9 cellular contexts compared by ENCODE assay signal in the genomic region with DNA sequence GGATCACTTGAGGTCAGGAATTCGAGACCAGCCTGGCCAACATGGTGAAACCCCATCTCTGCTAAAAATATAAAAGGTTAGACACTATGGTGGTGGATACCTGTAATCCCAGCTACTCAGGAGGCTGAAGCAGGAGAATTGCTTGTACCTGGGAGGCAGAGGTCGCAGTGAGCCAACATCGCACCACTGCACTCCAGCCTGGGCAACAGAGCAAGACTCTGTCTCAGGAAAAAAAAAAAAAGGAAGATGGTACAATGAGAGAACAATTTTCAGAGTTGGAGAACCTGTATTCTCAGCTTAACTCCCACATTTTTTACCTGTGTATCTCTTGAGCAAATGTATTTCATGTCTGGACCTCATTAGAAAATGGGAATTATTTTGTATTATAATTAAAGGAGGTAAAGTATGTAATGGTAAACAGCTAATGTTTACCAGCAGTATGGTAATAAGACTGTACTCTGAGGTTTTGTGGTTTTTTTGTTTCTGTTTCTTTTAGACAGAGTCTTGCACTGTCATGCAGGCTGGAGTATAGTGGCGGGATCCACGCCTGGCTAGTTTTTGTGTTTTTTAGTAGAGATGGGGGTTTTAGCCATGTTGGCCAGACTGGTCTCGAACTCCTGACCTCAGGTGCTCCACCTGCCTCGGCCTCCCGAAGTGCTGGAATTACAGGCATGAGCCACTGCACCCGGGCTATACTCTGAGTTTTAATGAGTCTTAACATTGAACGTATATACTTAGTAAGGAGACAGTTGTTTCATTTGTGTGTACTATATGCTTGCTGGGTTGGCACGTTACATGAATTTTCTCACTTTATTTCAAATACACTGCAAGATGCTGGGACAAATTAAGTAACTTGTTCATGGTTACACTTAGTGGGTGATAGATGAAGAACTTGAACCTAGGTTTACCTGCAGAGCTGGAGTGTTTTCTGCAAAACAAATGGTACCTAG. TPM values are rescaled to one million over a fixed set of nuclear protein-coding genes. Genes with fewer than 3 reads are reported as not detected.
DNase-seq lines count a peak whose midpoint lies in the region; ATAC-seq and TF ChIP-seq lines count a peak whose summit lies in the region.
"Had no signal": no experiment of that assay in that cellular context is flagged by ENCODE, and none has a peak within 500 bp of the region (broad histone marks: within the 10 kb centered on the region; RNA-seq: fewer than 3 reads in every experiment).

No MANE protein-coding gene starts in this region.

- peak overlapping the region; percentile 23 to 45 for H3K4me3 Mint-ChIP-seq in activated T-cell treated with anti-CD3 and anti-CD28 coated beads, Interleukin-2, amount 50 U/mL, for 72 hours
- peak overlapping the region; percentile 71 for H3K4me3 Mint-ChIP-seq in T-helper 2 cell treated with Interferon-gamma antibody and Interleukin-4, amounts not matched to agents 5 μg/mL and 100 μg/mL, for 36 hours
- peak overlapping the region in 1 of 2 donors; percentile 2 for H3K4me3 Mint-ChIP-seq in stimulated activated naive CD8-positive, alpha-beta T cell treated with anti-CD3 and anti-CD28 coated beads, Interleukin-15, amount 100 ng/mL, for 72 hours

- H3K9me3 ChIP-seq in prostate gland = no peaks in the 10 kb centered on the region

- H3K4me3 ChIP-seq in prostate gland = no peak overlapping the region

- peaks cover 5 to 22% of the 10 kb centered on the region in 2 donors for H3K36me3 Mint-ChIP-seq in activated T-cell treated with anti-CD3 and anti-CD28 coated beads, Interleukin-2, amount 50 U/mL, for 72 hours (ENCODE audit: insufficient read depth in 2 of 2)
- peaks cover 46% of the 10 kb centered on the region for H3K36me3 Mint-ChIP-seq in T-helper 2 cell treated with Interferon-gamma antibody and Interleukin-4, amounts not matched to agents 5 μg/mL and 100 μg/mL, for 36 hours (ENCODE audit: low read depth)

- H3K36me3 ChIP-seq in prostate gland = no peaks in the 10 kb centered on the region

- no peaks in the 10 kb centered on the region for H3K9me3 Mint-ChIP-seq in activated T-cell treated with anti-CD3 and anti-CD28 coated beads, Interleukin-2, amount 50 U/mL, for 72 hours
- no peaks in the 10 kb centered on the region for H3K9me3 Mint-ChIP-seq in T-helper 2 cell treated with Interferon-gamma antibody and Interleukin-4, amounts not matched to agents 5 μg/mL and 100 μg/mL, for 36 hours
- H3K9me3 Mint-ChIP-seq in stimulated activated naive CD8-positive, alpha-beta T cell treated with anti-CD3 and anti-CD28 coated beads, Interleukin-15, amount 100 ng/mL, for 72 hours = no peaks in the 10 kb centered on the region

- H3K27ac Mint-ChIP-seq in activated T-cell treated with anti-CD3 and anti-CD28 coated beads, Interleukin-2, amount 50 U/mL, for 72 hours = peak overlapping the region; percentile 20
- peak overlapping the region; percentile 83 for H3K27ac Mint-ChIP-seq in T-helper 2 cell treated with Interferon-gamma antibody and Interleukin-4, amounts not matched to agents 5 μg/mL and 100 μg/mL, for 36 hours
- peak overlapping the region in 1 of 2 donors; percentile 71 for H3K27ac Mint-ChIP-seq in stimulated activated naive CD8-positive, alpha-beta T cell treated with anti-CD3 and anti-CD28 coated beads, Interleukin-15, amount 100 ng/mL, for 72 hours

- TF ChIP-seq POLR2A in prostate gland (IDR thresholded peaks at IDR 0.05) = no peak

- H3K4me1 Mint-ChIP-seq in activated T-cell treated with anti-CD3 and anti-CD28 coated beads, Interleukin-2, amount 50 U/mL, for 72 hours (ENCODE audit: low read depth) = peaks cover 86% of the 10 kb centered on the region
- H3K4me1 Mint-ChIP-seq in T-helper 2 cell treated with Interferon-gamma antibody and Interleukin-4, amounts not matched to agents 5 μg/mL and 100 μg/mL, for 36 hours (ENCODE audit: low read depth) = peaks cover 64% of the 10 kb centered on the region
- H3K4me1 Mint-ChIP-seq in stimulated activated naive CD8-positive, alpha-beta T cell treated with anti-CD3 and anti-CD28 coated beads, Interleukin-15, amount 100 ng/mL, for 72 hours = peaks cover 73% of the 10 kb centered on the region

- intact Hi-C loops in prostate gland (cut with DNase I) = no loop called here

- no peak for DNase-seq in activated T-cell treated with anti-CD3 and anti-CD28 coated beads, Interleukin-2, amount 50 U/mL, for 72 hours
- DNase-seq in activated T-cell treated with anti-CD3 and anti-CD28 coated beads, Interleukin-2, amount 50 U/mL, for 48 hours = no peak
- DNase-seq in T-helper 2 cell treated with Interferon-gamma antibody and Interleukin-4, amounts not matched to agents 5 μg/mL and 100 μg/mL, for 36 hours (ENCODE audit: low spot score) = no peak
- DNase-seq in stimulated activated naive CD8-positive, alpha-beta T cell treated with anti-CD3 and anti-CD28 coated beads, Interleukin-15, amount 100 ng/mL, for 72 hours = no peak
- no peak for DNase-seq in prostate gland (ENCODE audit: low spot score)
- DNase-seq in NCI-H774 (lab: John Stamatoyannopoulos, UW) = no peak
- no peak for DNase-seq in NCI-H345 (lab: John Stamatoyannopoulos, UW)
- DNase-seq: NCI-H146 had no signal

- no peaks in the 10 kb centered on the region for H3K27me3 Mint-ChIP-seq in activated T-cell treated with anti-CD3 and anti-CD28 coated beads, Interleukin-2, amount 50 U/mL, for 72 hours (ENCODE audit: low read depth)
- no peaks in the 10 kb centered on the region for H3K27me3 Mint-ChIP-seq in T-helper 2 cell treated with Interferon-gamma antibody and Interleukin-4, amounts not matched to agents 5 μg/mL and 100 μg/mL, for 36 hours (ENCODE audit: low read depth)
- no peaks in the 10 kb centered on the region for H3K27me3 Mint-ChIP-seq in stimulated activated naive CD8-positive, alpha-beta T cell treated with anti-CD3 and anti-CD28 coated beads, Interleukin-15, amount 100 ng/mL, for 72 hours

- peak; percentile 83 to 86 for ATAC-seq in activated T-cell treated with anti-CD3 and anti-CD28 coated beads, Interleukin-2, amount 50 U/mL, for 72 hours (replicated peaks in 1 of 2)
- peak; percentile 84 for ATAC-seq in HG02973 (IDR thresholded peaks at IDR 0.05; ENCODE audit: unreplicated experiment)
- peak; percentile 94 for ATAC-seq in stimulated activated naive CD8-positive, alpha-beta T cell treated with anti-CD3 and anti-CD28 coated beads, Interleukin-15, amount 100 ng/mL, for 72 hours

- TF ChIP-seq CTCF in prostate gland (IDR thresholded peaks at IDR 0.05) = no peak

- no peaks in the 10 kb centered on the region for H3K27me3 ChIP-seq in prostate gland (replicated peaks; ENCODE audit: insufficient read depth)

- 87% methylated on average over 11 of the region's 11 CpGs for WGBS in prostate gland

- no peaks in the 10 kb centered on the region for H3K4me1 ChIP-seq in prostate gland (replicated peaks)

- H3K27ac ChIP-seq in prostate gland = no peak overlapping the region

RNA-seq across cellular contexts. Expression of a gene that starts 16.2 kb away (rescaled TPM):
- total RNA-seq in activated T-cell treated with anti-CD3 and anti-CD28 coated beads, Interleukin-2, amount 50 U/mL, for 72 hours = 10 to 100 TPM; 84.6 to 87.2 TPM
- total RNA-seq in prostate gland = 10 to 100 TPM; 41.9 to 52.1 TPM
